ENCODE assay signal across 1 cellular context in genomic region chr5:177592010-177592834, GRCh38.
TF ChIP-seq lines count a peak whose summit lies in the region.

TMED9 (plus strand) TSS chr5:177592203; CDS start chr5:177592215, 12 bp downstream.

TF ChIP-seq in HepG2, 621 proteins besides CTCF, POLR2A, EP300 and RAD21 (continued from another document):
- TF ChIP-seq NCOA1 (CRISPR knock-in tag; IDR thresholded peaks at IDR 0.05) (0 out of 2 replicates have a peak, but pooled peaks have one; percentile 48), MAX (IDR thresholded peaks at IDR 0.05) (peak; percentile 73; the same call in 1 of the 2 replicates), ZFP90 (CRISPR knock-in tag; IDR thresholded peaks at IDR 0.05; ENCODE audit: borderline replicate concordance) (0 out of 2 replicates have a peak, but pooled peaks have one; percentile 57), TAF1 (CRISPR knock-in tag; IDR thresholded peaks at IDR 0.05) (peak; percentile 95), ZBTB21 (CRISPR knock-in tag; IDR thresholded peaks at IDR 0.05) (no peak), NFKB2 (CRISPR knock-in tag; IDR thresholded peaks at IDR 0.05; ENCODE audit: borderline replicate concordance) (peak; percentile 79; the same call in 1 of the 2 replicates), ELF1 (CRISPR knock-in tag; IDR thresholded peaks at IDR 0.05) (peak; percentile 3; the same call in 1 of the 2 replicates), CCAR2 (optimal IDR thresholded peaks at IDR 0.05; ENCODE audit: low read depth, low read length) (no peak), ZBTB40 (IDR thresholded peaks at IDR 0.05) (no peak), ZBTB40 (CRISPR knock-in tag; IDR thresholded peaks at IDR 0.05) (no peak), BCL3 (CRISPR knock-in tag; IDR thresholded peaks at IDR 0.05) (peak; percentile 88)
